Comparison of ENCODE assay signal across 7 cellular contexts in genomic region chr20:32289299-32289660, GRCh38. TPM values are rescaled to one million over a fixed set of nuclear protein-coding genes. Genes with fewer than 3 reads are reported as not detected.
DNase-seq lines count a peak whose midpoint lies in the region; ATAC-seq, FAIRE-seq and TF ChIP-seq lines count a peak whose summit lies in the region.
"Not testable (repeated sequence)": the region's sequence is repeated elsewhere in the genome, so short reads cannot be mapped to it uniquely, and the experiment has no call there.

No MANE protein-coding gene starts in this region.

- not testable (repeated sequence) for H3K9me2 ChIP-seq in SU-DHL-6 (replicated peaks; ENCODE audit: insufficient read depth, low read length)

- WGBS in body of pancreas, 2 donors: 31 to 45% methylated on average over 4 of the region's 4 CpGs
- 18% methylated on average over 4 of the region's 4 CpGs for WGBS in HepG2 (ENCODE audit: low lambda C conversion rate)
- 38 to 44% methylated on average over 4 of the region's 4 CpGs for WGBS in pancreas, 2 donors
- 96 to 99% methylated on average over 4 of the region's 4 CpGs for whole genome bisulfite sequencing in thyroid gland, 2 donors

- not testable (repeated sequence) for TF ChIP-seq EP300 in HepG2 (IDR thresholded peaks at IDR 0.05; ENCODE audit: low read depth in 2 of 2, low read length in 2 of 2); HepG2 (CRISPR knock-in tag; IDR thresholded peaks at IDR 0.05; ENCODE audit: borderline replicate concordance)

- H4K20me1 ChIP-seq in SU-DHL-6 (ENCODE audit: low read depth, low read length); HepG2 (ENCODE audit: insufficient read depth, low read length): not testable (repeated sequence)

- not testable (repeated sequence) for BruUV-seq in HepG2 (replicated peaks; lab: Mats Ljungman, UMichigan)

- ATAC-seq in activated T-cell treated with anti-CD3 and anti-CD28 coated beads, Interleukin-2, amount 50 U/mL, for 72 hours (replicated peaks in 1 of 2): not testable (repeated sequence)
- ATAC-seq in body of pancreas (peak; percentile 34), HepG2 (peak; percentile 72), pancreas (peak; percentile 39 to 51 (median 48))

- H3K27me3 ChIP-seq in SU-DHL-6 (ENCODE audit: low read length); body of pancreas; HepG2 (ENCODE audit: control insufficient read depth in 1 of 2, insufficient read depth in 2 of 2, low read length in 2 of 2); pancreas; thyroid gland: not testable (repeated sequence)

- not testable (repeated sequence) for H3K9me3 Mint-ChIP-seq in activated T-cell treated with anti-CD3 and anti-CD28 coated beads, Interleukin-2, amount 50 U/mL, for 72 hours

- POLR2A ChIA-PET in HepG2 (lab: Yijun Ruan, JAX): interaction anchor here (0.5 to 4.0 kb wide), 35 partner anchors 9 to 196 kb away, joined by 3 to 52 read pairs (median 6); partner anchors contain the start of genes ASXL1, KIF3B and TM9SF4

- TF ChIP-seq CTCF in SU-DHL-6 (IDR thresholded peaks at IDR 0.05; ENCODE audit: insufficient read depth, low read length, poor library complexity, severe bottlenecking); body of pancreas (IDR thresholded peaks at IDR 0.05); pancreas (IDR thresholded peaks at IDR 0.05); thyroid gland (IDR thresholded peaks at IDR 0.05): not testable (repeated sequence)
- 0 out of 2 replicates have a peak, but pooled peaks have one; percentile 15 for TF ChIP-seq CTCF in HepG2 (CRISPR knock-in tag; IDR thresholded peaks at IDR 0.05)

- not testable (repeated sequence) for TF ChIP-seq POLR2A in body of pancreas (IDR thresholded peaks at IDR 0.05); HepG2 (IDR thresholded peaks at IDR 0.05; ENCODE audit: insufficient read depth in 1 of 2, low read depth in 2 of 2, low read length in 2 of 2); thyroid gland (IDR thresholded peaks at IDR 0.05)

- H3K27me3 Mint-ChIP-seq in activated T-cell treated with anti-CD3 and anti-CD28 coated beads, Interleukin-2, amount 50 U/mL, for 72 hours (ENCODE audit: low read depth): not testable (repeated sequence)

- H3K9ac ChIP-seq in SU-DHL-6 (ENCODE audit: low read length): not testable (repeated sequence)
- peak overlapping the region; percentile 52 for H3K9ac ChIP-seq in HepG2 (ENCODE audit: insufficient read depth, low read depth, low read length)

- H3K4me1 ChIP-seq in body of pancreas (peaks cover 64% of the 10 kb centered on the region), HepG2 (ENCODE audit: insufficient read depth, low read length) (peaks cover 97% of the 10 kb centered on the region), pancreas (peaks cover 38 to 44% (median 42%) of the 10 kb centered on the region in 3 donors), thyroid gland (peaks cover 33 to 39% of the 10 kb centered on the region in 2 donors)

- peaks cover 79% of the 10 kb centered on the region for H3K4me1 Mint-ChIP-seq in activated T-cell treated with anti-CD3 and anti-CD28 coated beads, Interleukin-2, amount 50 U/mL, for 72 hours (ENCODE audit: low read depth)

- H2AFZ ChIP-seq in SU-DHL-6 (ENCODE audit: low read depth, low read length, severe bottlenecking); HepG2 (ENCODE audit: low read length): not testable (repeated sequence)

- not testable (repeated sequence) for H3K36me3 Mint-ChIP-seq in activated T-cell treated with anti-CD3 and anti-CD28 coated beads, Interleukin-2, amount 50 U/mL, for 72 hours (ENCODE audit: insufficient read depth in 2 of 2)

- peak overlapping the region; percentile 43 for H3K27ac ChIP-seq in SU-DHL-6 (ENCODE audit: low read depth, low read length)
- peak overlapping the region; percentile 78 to 87 (median 83) for H3K27ac ChIP-seq in body of pancreas
- H3K27ac ChIP-seq in HepG2 (ENCODE audit: extremely low read length, insufficient read depth, low read length): peak overlapping the region; percentile 92
- peak overlapping the region; percentile 9 to 93 (median 54) for H3K27ac ChIP-seq in pancreas
- H3K27ac ChIP-seq in thyroid gland: peak overlapping the region in 2 of 3 donors; percentile 3 to 64

- not testable (repeated sequence) for FAIRE-seq in HepG2 (lab: Jason Lieb, UNC); pancreas (lab: Jason Lieb, UNC)

- H3K4me2 ChIP-seq in SU-DHL-6 (ENCODE audit: low read depth, low read length, poor library complexity, severe bottlenecking): not testable (repeated sequence)
- peak overlapping the region; percentile 78 for H3K4me2 ChIP-seq in HepG2 (ENCODE audit: low read depth, low read length)

- CTCF ChIA-PET in HepG2 (lab: Yijun Ruan, JAX; ENCODE audit: low intra/inter-chr PET ratio, low total read pairs): not testable (repeated sequence)

- not testable (repeated sequence) for H3K4me3 Mint-ChIP-seq in activated T-cell treated with anti-CD3 and anti-CD28 coated beads, Interleukin-2, amount 50 U/mL, for 72 hours

- H3K4me3 ChIP-seq in SU-DHL-6 (ENCODE audit: insufficient read depth, low read length, poor library complexity, severe bottlenecking); body of pancreas; pancreas; thyroid gland (replicated peaks in 1 of 3): not testable (repeated sequence)
- peak overlapping the region in 1 of 3 experiments; percentile 65; a peak in 2 of 6 replicates for H3K4me3 ChIP-seq in HepG2 (replicated peaks in 1 of 3; ENCODE audit: insufficient read depth in 1 of 3, low read depth in 2 of 3, low read length in 3 of 3)

- in situ Hi-C loops in HepG2 (cut with HindIII; ENCODE audit: extremely low pct_ligation_motif_present, low pct_unique_long_range_greater_than_20kb): not testable (repeated sequence)

- H3K9me3 ChIP-seq in SU-DHL-6 (ENCODE audit: insufficient read depth, low read length); body of pancreas; HepG2 (ENCODE audit: low read length); pancreas; thyroid gland: not testable (repeated sequence)

- H3F3A ChIP-seq in SU-DHL-6 (ENCODE audit: insufficient read depth): peaks cover 39% of the 10 kb centered on the region

- peak overlapping the region; percentile 67 for H3K27ac Mint-ChIP-seq in activated T-cell treated with anti-CD3 and anti-CD28 coated beads, Interleukin-2, amount 50 U/mL, for 72 hours

- TF ChIP-seq RAD21 in HepG2 (CRISPR knock-in tag; IDR thresholded peaks at IDR 0.05): not testable (repeated sequence)

- H3K79me2 ChIP-seq in SU-DHL-6 (ENCODE audit: insufficient read depth, low read length) (peaks cover 81% of the 10 kb centered on the region), HepG2 (ENCODE audit: insufficient read depth, low read length) (peaks cover 37% of the 10 kb centered on the region)

- H3K36me3 ChIP-seq in SU-DHL-6 (ENCODE audit: low read length); body of pancreas (replicated peaks in 1 of 2; ENCODE audit: insufficient read depth in 1 of 2, low read depth in 2 of 2); HepG2 (replicated peaks in 1 of 2; ENCODE audit: control insufficient read depth in 1 of 2, insufficient read depth in 2 of 2, low read length in 2 of 2); pancreas; thyroid gland: not testable (repeated sequence)

- DNase-seq in DMS53 (lab: John Stamatoyannopoulos, UW): peak; percentile 68
- DNase-seq in activated T-cell treated with anti-CD3 and anti-CD28 coated beads, Interleukin-2, amount 50 U/mL, for 72 hours; body of pancreas; HepG2 (ENCODE audit: low spot score); pancreas; thyroid gland: not testable (repeated sequence)

- intact Hi-C loops in body of pancreas (cut with DNase I); pancreas (cut with DNase I); thyroid gland (cut with DNase I): not testable (repeated sequence)
- intact Hi-C loops in HepG2 (cut with micrococcal nuclease; ENCODE audit: unreplicated experiment): loop anchor here (1.0 to 5.0 kb wide), 3 partner anchors 37 to 82 kb away; partner anchors contain the start of genes PLAGL2 and POFUT1

RNA-seq across cellular contexts. Expression of gene KIF3B, which starts 11.8 kb away (rescaled TPM):
- 10 to 100 TPM; 30.3 to 37.9 TPM for total RNA-seq in activated T-cell treated with anti-CD3 and anti-CD28 coated beads, Interleukin-2, amount 50 U/mL, for 72 hours
- total RNA-seq in body of pancreas (10 to 100 TPM; 23.1 to 28.3 TPM), HepG2 (2016; rRNA removed; fragmentation: Illumina TruSeq; extraction: Trizol) (28.8 and 36.4 TPM in 2 replicates), pancreas (10 to 100 TPM; 23.7 to 35.4 (median 27.9) TPM), thyroid gland (10 to 100 TPM; 31.0 to 35.5 (median 32.7) TPM)
- 3.9 and 4.3 TPM in 2 replicates for total RNA-seq in HepG2 (2016; cell fraction: cytosol; rRNA removed; fragmentation: Illumina TruSeq; extraction: Trizol; ENCODE audit: low read depth)
- 28.4 and 33.3 TPM in 2 replicates for total RNA-seq in HepG2 (2016; cell fraction: insoluble cytoplasmic fraction; rRNA removed; fragmentation: Illumina TruSeq; extraction: Trizol)
- total RNA-seq in HepG2 (2016; cell fraction: membrane; rRNA removed; fragmentation: Illumina TruSeq; extraction: Trizol): 16.8 and 18.5 TPM in 2 replicates
- total RNA-seq in HepG2 (2016; cell fraction: nucleus; rRNA removed; fragmentation: Illumina TruSeq; extraction: Trizol): 18.0 and 21.3 TPM in 2 replicates
- polyA plus RNA-seq in HepG2 (2011; rRNA removed) (20.2 and 23.6 TPM in 2 replicates), pancreas (10 to 100 TPM; 11.0 to 19.4 TPM)
- polyA plus RNA-seq in HepG2 (2011; cell fraction: cytosol; rRNA removed): 18.0 and 24.2 TPM in 2 replicates
- 7.7 and 10.1 TPM in 2 replicates for polyA plus RNA-seq in HepG2 (2011; cell fraction: nucleus; rRNA removed)
- polyA plus RNA-seq in HepG2 (2012): 17.4 and 18.3 TPM in 2 replicates
- 1.1 and 1.5 TPM in 2 replicates for polyA plus RNA-seq in HepG2 (2016; cell fraction: cytosol; fragmentation: Illumina TruSeq; extraction: Trizol; ENCODE audit: low read depth)
- 28.7 and 29.5 TPM in 2 replicates for polyA plus RNA-seq in HepG2 (2016; cell fraction: insoluble cytoplasmic fraction; fragmentation: Illumina TruSeq; extraction: Trizol; ENCODE audit: low read depth)
- polyA plus RNA-seq in HepG2 (2016; cell fraction: membrane; fragmentation: Illumina TruSeq; extraction: Trizol; ENCODE audit: low read depth): 7.8 and 8.4 TPM in 2 replicates
- 21.9 and 25.1 TPM in 2 replicates for polyA plus RNA-seq in HepG2 (2016; cell fraction: nucleus; fragmentation: Illumina TruSeq; extraction: Trizol; ENCODE audit: insufficient read depth, low read depth)
- 27.4 and 31.9 TPM in 2 replicates for polyA minus RNA-seq in HepG2 (2011; rRNA and poly(A)+ RNA removed; ENCODE audit: low replicate concordance)
- polyA minus RNA-seq in HepG2 (2011; cell fraction: cytosol; rRNA and poly(A)+ RNA removed): 17.6 and 21.7 TPM in 2 replicates
- 11.7 and 17.7 TPM in 2 replicates for polyA minus RNA-seq in HepG2 (2011; cell fraction: nucleus; rRNA and poly(A)+ RNA removed)

Comparison
In these comparisons a context has a peak if more than half of its experiments do, and no peak if none do; other contexts are left out.
1. H3K27ac ChIP-seq: peak in every context shown above with its lines; median percentile 92 in HepG2; 83 in body of pancreas; 54 in pancreas; 43 in SU-DHL-6; 34 in thyroid gland.